2 cellular contexts compared by ENCODE assay signal in the genomic region with DNA sequence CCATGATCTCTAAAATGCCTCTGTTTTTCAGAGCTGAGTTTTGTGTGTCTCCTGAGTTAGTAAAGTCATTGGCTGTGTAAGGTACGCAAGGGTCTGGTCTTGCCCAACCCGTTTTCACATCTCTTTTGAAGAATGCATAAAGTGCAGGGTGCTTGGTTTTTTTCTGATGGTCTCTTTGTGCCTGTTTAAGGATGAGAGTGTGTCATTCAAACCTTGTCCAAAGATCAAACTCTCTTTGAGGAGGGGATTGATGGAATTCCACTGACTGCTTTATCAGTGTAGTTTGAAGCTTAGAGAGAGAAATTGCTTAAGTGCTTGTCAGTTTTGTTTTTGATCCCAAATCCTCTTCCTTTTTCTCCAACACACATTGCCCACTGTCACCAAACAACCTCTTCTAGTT.
TF ChIP-seq lines count a peak whose summit lies in the region.

No MANE protein-coding gene starts in this region.

TF ChIP-seq in HepG2, 621 proteins besides CTCF, POLR2A, EP300 and RAD21 (continues in another document):
- TF ChIP-seq, protein P1, sequence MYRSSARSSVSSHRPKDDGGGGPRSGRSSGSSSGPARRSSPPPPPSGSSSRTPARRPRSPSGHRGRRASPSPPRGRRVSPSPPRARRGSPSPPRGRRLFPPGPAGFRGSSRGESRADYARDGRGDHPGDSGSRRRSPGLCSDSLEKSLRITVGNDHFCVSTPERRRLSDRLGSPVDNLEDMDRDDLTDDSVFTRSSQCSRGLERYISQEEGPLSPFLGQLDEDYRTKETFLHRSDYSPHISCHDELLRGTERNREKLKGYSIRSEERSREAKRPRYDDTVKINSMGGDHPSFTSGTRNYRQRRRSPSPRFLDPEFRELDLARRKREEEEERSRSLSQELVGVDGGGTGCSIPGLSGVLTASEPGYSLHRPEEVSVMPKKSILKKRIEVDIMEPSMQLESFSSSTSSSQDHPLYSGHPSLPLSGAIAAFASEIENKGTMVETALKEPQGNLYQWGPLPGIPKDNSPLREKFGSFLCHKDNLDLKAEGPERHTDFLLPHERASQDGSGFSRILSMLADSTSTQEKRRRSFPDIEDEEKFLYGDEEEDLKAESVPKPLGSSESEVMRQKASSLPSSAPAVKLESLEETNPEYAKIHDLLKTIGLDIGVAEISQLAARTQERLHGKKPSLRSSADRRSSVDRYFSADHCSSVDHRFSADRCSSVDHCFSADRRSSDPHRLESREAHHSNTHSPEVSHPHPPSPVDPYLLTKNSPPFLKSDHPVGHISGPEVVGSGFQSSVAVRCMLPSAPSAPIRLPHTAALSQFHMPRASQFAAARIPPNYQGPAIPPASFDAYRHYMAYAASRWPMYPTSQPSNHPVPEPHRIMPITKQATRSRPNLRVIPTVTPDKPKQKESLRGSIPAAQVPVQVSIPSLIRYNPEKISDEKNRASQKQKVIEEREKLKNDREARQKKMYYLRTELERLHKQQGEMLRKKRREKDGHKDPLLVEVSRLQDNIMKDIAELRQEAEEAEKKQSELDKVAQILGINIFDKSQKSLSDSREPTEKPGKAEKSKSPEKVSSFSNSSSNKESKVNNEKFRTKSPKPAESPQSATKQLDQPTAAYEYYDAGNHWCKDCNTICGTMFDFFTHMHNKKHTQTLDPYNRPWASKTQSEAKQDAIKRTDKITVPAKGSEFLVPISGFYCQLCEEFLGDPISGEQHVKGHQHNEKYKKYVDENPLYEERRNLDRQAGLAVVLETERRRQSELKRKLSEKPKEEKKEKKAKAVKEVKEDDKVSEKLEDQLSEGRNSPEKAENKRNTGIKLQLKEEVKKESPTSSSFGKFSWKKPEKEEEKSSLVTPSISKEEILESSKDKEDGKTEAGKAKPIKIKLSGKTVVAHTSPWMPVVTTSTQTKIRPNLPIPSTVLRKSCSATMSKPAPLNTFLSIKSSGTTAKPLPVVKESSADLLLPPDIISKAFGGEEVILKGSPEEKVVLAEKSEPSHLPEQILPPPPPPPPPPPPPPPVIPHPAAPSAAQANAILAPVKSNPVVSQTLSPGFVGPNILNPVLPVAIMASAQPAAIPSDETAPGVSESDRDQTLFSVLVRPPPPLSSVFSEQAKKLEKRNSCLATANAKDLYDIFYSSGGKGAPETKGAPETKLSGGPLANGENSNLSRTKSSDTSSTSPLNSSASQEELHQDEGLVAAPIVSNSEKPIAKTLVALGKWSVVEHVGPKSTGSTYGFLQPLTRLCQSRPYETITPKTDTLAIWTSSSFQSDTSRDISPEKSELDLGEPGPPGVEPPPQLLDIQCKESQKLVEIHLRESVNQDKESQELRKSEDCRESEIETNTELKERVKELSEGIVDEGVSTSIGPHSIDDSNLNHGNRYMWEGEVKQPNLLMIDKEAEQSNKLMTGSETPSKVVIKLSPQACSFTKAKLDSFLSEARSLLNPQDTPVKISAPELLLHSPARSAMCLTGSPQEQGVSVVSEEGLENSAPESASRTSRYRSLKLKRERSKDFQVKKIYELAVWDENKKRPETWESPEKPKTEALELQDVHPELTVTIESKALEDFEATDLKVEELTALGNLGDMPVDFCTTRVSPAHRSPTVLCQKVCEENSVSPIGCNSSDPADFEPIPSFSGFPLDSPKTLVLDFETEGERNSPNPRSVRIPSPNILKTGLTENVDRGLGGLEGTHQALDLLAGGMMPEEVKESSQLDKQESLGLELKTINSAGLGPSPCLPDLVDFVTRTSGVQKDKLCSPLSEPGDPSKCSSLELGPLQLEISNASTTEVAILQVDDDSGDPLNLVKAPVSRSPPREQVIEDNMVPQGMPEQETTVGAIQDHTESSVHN (CRISPR knock-in tag; IDR thresholded peaks at IDR 0.05), result no peak
- TF ChIP-seq TBX2 (CRISPR knock-in tag; IDR thresholded peaks at IDR 0.05; ENCODE audit: borderline replicate concordance) (peak; percentile 52; the same call in 1 of the 2 replicates), HNF4G (IDR thresholded peaks at IDR 0.05; ENCODE audit: borderline replicate concordance, low read depth, low read length) (peak; percentile 70), HNF4G (CRISPR knock-in tag; IDR thresholded peaks at IDR 0.05; ENCODE audit: borderline replicate concordance, low read depth) (no peak), NCOR1 (IDR thresholded peaks at IDR 0.05; ENCODE audit: borderline replicate concordance, low read length) (peak; percentile 62; the same call in 1 of the 2 replicates), RFXAP (CRISPR knock-in tag; IDR thresholded peaks at IDR 0.05; ENCODE audit: borderline replicate concordance) (no peak), KDM6A (CRISPR knock-in tag; IDR thresholded peaks at IDR 0.05; ENCODE audit: low read depth) (0 out of 2 replicates have a peak, but pooled peaks have one; percentile 35), NKX3-1 (CRISPR knock-in tag; IDR thresholded peaks at IDR 0.05) (0 out of 2 replicates have a peak, but pooled peaks have one; percentile 28), NR2F2 (IDR thresholded peaks at IDR 0.05; ENCODE audit: borderline replicate concordance, low read depth) (peak; percentile 16; the same call in 1 of the 2 replicates), ETV5 (CRISPR knock-in tag; IDR thresholded peaks at IDR 0.05; ENCODE audit: borderline replicate concordance) (peak; percentile 21; the same call in 1 of the 2 replicates), SOX13 (IDR thresholded peaks at IDR 0.05) (peak; percentile 26; the same call in 1 of the 2 replicates), SOX13 (CRISPR knock-in tag; conservative IDR thresholded peaks at IDR 0.05 in 1 of 2, IDR thresholded peaks at IDR 0.05 in 1 of 2) (peak in 1 of 2 experiments; percentile 59; a peak in 2 of 4 replicates), ZNF331 (CRISPR knock-in tag; IDR thresholded peaks at IDR 0.05) (peak; percentile 48; the same call in 1 of the 2 replicates), ZNF614 (CRISPR knock-in tag; IDR thresholded peaks at IDR 0.05; ENCODE audit: borderline replicate concordance) (0 out of 2 replicates have a peak, but pooled peaks have one; percentile 63), ZNF768 (CRISPR knock-in tag; IDR thresholded peaks at IDR 0.05) (no peak), PLRG1 (conservative IDR thresholded peaks at IDR 0.05) (no peak), MED1 (CRISPR knock-in tag; IDR thresholded peaks at IDR 0.05) (peak; percentile 47; the same call in 1 of the 2 replicates), ZNF839 (CRISPR knock-in tag; IDR thresholded peaks at IDR 0.05; ENCODE audit: borderline replicate concordance) (no peak), ZNF781 (CRISPR knock-in tag; IDR thresholded peaks at IDR 0.05; ENCODE audit: borderline replicate concordance, not compliant biosample characterization) (no peak), FOXA3 (CRISPR knock-in tag; IDR thresholded peaks at IDR 0.05) (peak; percentile 37; the same call in 1 of the 2 replicates), ZFAT (CRISPR knock-in tag; conservative IDR thresholded peaks at IDR 0.05) (no peak), NCOA2 (CRISPR knock-in tag; IDR thresholded peaks at IDR 0.05) (peak; percentile 80), MLLT10 (CRISPR knock-in tag; IDR thresholded peaks at IDR 0.05) (no peak), FOXJ3 (CRISPR knock-in tag; IDR thresholded peaks at IDR 0.05; ENCODE audit: borderline replicate concordance) (peak; percentile 18; the same call in 1 of the 2 replicates), HDAC2 (CRISPR knock-in tag; IDR thresholded peaks at IDR 0.05) (0 out of 2 replicates have a peak, but pooled peaks have one; percentile 49), HNF4A (CRISPR knock-in tag; IDR thresholded peaks at IDR 0.05) (peak; percentile 86), CREB1 (IDR thresholded peaks at IDR 0.05) (no peak), CREB1 (CRISPR knock-in tag; IDR thresholded peaks at IDR 0.05) (0 out of 2 replicates have a peak, but pooled peaks have one; percentile 39)

TF ChIP-seq in GM23338, 12 proteins besides CTCF, POLR2A, EP300 and RAD21:
- TF ChIP-seq ZNF331 (CRISPR knock-in tag; IDR thresholded peaks at IDR 0.05; ENCODE audit: low read depth) (no peak), NANOG (IDR thresholded peaks at IDR 0.05; ENCODE audit: borderline replicate concordance) (no peak), EZH2 (IDR thresholded peaks at IDR 0.05; ENCODE audit: low read depth, unreplicated experiment) (no peak), POLR2AphosphoS5 (IDR thresholded peaks at IDR 0.05; ENCODE audit: low read depth) (no peak), CREB1 (CRISPR knock-in tag; IDR thresholded peaks at IDR 0.05; ENCODE audit: low read depth) (no peak)
- TF ChIP-seq, protein P2, sequence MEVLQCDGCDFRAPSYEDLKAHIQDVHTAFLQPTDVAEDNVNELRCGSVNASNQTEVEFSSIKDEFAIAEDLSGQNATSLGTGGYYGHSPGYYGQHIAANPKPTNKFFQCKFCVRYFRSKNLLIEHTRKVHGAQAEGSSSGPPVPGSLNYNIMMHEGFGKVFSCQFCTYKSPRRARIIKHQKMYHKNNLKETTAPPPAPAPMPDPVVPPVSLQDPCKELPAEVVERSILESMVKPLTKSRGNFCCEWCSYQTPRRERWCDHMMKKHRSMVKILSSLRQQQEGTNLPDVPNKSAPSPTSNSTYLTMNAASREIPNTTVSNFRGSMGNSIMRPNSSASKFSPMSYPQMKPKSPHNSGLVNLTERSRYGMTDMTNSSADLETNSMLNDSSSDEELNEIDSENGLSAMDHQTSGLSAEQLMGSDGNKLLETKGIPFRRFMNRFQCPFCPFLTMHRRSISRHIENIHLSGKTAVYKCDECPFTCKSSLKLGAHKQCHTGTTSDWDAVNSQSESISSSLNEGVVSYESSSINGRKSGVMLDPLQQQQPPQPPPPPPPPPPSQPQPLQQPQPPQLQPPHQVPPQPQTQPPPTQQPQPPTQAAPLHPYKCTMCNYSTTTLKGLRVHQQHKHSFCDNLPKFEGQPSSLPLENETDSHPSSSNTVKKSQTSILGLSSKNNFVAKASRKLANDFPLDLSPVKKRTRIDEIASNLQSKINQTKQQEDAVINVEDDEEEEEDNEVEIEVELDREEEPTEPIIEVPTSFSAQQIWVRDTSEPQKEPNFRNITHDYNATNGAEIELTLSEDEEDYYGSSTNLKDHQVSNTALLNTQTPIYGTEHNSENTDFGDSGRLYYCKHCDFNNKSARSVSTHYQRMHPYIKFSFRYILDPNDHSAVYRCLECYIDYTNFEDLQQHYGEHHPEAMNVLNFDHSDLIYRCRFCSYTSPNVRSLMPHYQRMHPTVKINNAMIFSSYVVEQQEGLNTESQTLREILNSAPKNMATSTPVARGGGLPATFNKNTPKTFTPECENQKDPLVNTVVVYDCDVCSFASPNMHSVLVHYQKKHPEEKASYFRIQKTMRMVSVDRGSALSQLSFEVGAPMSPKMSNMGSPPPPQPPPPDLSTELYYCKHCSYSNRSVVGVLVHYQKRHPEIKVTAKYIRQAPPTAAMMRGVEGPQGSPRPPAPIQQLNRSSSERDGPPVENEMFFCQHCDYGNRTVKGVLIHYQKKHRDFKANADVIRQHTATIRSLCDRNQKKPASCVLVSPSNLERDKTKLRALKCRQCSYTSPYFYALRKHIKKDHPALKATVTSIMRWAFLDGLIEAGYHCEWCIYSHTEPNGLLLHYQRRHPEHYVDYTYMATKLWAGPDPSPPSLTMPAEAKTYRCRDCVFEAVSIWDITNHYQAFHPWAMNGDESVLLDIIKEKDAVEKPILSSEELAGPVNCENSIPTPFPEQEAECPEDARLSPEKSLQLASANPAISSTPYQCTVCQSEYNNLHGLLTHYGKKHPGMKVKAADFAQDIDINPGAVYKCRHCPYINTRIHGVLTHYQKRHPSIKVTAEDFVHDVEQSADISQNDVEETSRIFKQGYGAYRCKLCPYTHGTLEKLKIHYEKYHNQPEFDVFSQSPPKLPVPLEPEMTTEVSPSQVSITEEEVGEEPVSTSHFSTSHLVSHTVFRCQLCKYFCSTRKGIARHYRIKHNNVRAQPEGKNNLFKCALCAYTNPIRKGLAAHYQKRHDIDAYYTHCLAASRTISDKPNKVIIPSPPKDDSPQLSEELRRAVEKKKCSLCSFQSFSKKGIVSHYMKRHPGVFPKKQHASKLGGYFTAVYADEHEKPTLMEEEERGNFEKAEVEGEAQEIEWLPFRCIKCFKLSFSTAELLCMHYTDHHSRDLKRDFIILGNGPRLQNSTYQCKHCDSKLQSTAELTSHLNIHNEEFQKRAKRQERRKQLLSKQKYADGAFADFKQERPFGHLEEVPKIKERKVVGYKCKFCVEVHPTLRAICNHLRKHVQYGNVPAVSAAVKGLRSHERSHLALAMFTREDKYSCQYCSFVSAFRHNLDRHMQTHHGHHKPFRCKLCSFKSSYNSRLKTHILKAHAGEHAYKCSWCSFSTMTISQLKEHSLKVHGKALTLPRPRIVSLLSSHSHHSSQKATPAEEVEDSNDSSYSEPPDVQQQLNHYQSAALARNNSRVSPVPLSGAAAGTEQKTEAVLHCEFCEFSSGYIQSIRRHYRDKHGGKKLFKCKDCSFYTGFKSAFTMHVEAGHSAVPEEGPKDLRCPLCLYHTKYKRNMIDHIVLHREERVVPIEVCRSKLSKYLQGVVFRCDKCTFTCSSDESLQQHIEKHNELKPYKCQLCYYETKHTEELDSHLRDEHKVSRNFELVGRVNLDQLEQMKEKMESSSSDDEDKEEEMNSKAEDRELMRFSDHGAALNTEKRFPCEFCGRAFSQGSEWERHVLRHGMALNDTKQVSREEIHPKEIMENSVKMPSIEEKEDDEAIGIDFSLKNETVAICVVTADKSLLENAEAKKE (CRISPR knock-in tag; IDR thresholded peaks at IDR 0.05), result no peak
